In genomic region chrX:71954458-71954857, GRCh38 we compare ENCODE assay signal across 19 cellular contexts.
"Had no signal": no experiment of that assay in that cellular context is flagged by ENCODE, and none has a peak within 500 bp of the region (broad histone marks: within the 10 kb centered on the region; RNA-seq: fewer than 3 reads in every experiment).

No MANE protein-coding gene starts in this region.

- H3K27me3 ChIP-seq: SJCRH30 had no signal

- H3K4me1 ChIP-seq: adrenal gland, colonic mucosa, SJCRH30 had no signal

- H3K27ac Mint-ChIP-seq: activated CD8-positive, alpha-beta T cell treated with anti-CD3 and anti-CD28 coated beads for 36 hours; activated naive CD4-positive, alpha-beta T cell treated with anti-CD3 and anti-CD28 coated beads, Interleukin-2, amount 10 ng/mL, durations not matched to agents 7 days and 5 days; activated T-helper 17 cell treated with anti-CD3 and anti-CD28 coated beads, Interleukin-2, amount 50 U/mL, for 72 hours; immature natural killer cell; naive B cell; stimulated activated naive CD8-positive, alpha-beta T cell treated with anti-CD3 and anti-CD28 coated beads, Interleukin-15, amount 100 ng/mL, for 72 hours; T-helper 2 cell treated with Interferon-gamma antibody and Interleukin-4, amounts not matched to agents 5 μg/mL and 100 μg/mL, for 36 hours had no signal

- H3K36me3 ChIP-seq: adrenal gland, colonic mucosa, SJCRH30 had no signal

- H3K27me3 Mint-ChIP-seq: activated CD8-positive, alpha-beta T cell treated with anti-CD3 and anti-CD28 coated beads for 36 hours; activated naive CD4-positive, alpha-beta T cell treated with anti-CD3 and anti-CD28 coated beads, Interleukin-2, amount 10 ng/mL, durations not matched to agents 7 days and 5 days; activated T-helper 17 cell treated with anti-CD3 and anti-CD28 coated beads, Interleukin-2, amount 50 U/mL, for 72 hours; stimulated activated naive CD8-positive, alpha-beta T cell treated with anti-CD3 and anti-CD28 coated beads, Interleukin-15, amount 100 ng/mL, for 72 hours had no signal

- H3K4me1 Mint-ChIP-seq: activated naive CD4-positive, alpha-beta T cell treated with anti-CD3 and anti-CD28 coated beads, Interleukin-2, amount 10 ng/mL, durations not matched to agents 7 days and 5 days; activated T-helper 17 cell treated with anti-CD3 and anti-CD28 coated beads, Interleukin-2, amount 50 U/mL, for 72 hours; immature natural killer cell; naive B cell; stimulated activated naive CD8-positive, alpha-beta T cell treated with anti-CD3 and anti-CD28 coated beads, Interleukin-15, amount 100 ng/mL, for 72 hours had no signal

- H3K4me3 Mint-ChIP-seq: activated CD8-positive, alpha-beta T cell treated with anti-CD3 and anti-CD28 coated beads for 36 hours; activated naive CD4-positive, alpha-beta T cell treated with anti-CD3 and anti-CD28 coated beads, Interleukin-2, amount 10 ng/mL, durations not matched to agents 7 days and 5 days; activated T-helper 17 cell treated with anti-CD3 and anti-CD28 coated beads, Interleukin-2, amount 50 U/mL, for 72 hours; immature natural killer cell; stimulated activated naive CD8-positive, alpha-beta T cell treated with anti-CD3 and anti-CD28 coated beads, Interleukin-15, amount 100 ng/mL, for 72 hours; T-helper 2 cell treated with Interferon-gamma antibody and Interleukin-4, amounts not matched to agents 5 μg/mL and 100 μg/mL, for 36 hours had no signal

- H3K27ac ChIP-seq: adrenal gland, colonic mucosa, epithelial cell of prostate, SJCRH30 had no signal

- H3K9me3 ChIP-seq: adrenal gland, colonic mucosa, SJCRH30 had no signal

- H3K9me3 Mint-ChIP-seq: activated CD8-positive, alpha-beta T cell treated with anti-CD3 and anti-CD28 coated beads for 36 hours; activated naive CD4-positive, alpha-beta T cell treated with anti-CD3 and anti-CD28 coated beads, Interleukin-2, amount 10 ng/mL, durations not matched to agents 7 days and 5 days; activated T-helper 17 cell treated with anti-CD3 and anti-CD28 coated beads, Interleukin-2, amount 50 U/mL, for 72 hours; immature natural killer cell; naive B cell; stimulated activated naive CD8-positive, alpha-beta T cell treated with anti-CD3 and anti-CD28 coated beads, Interleukin-15, amount 100 ng/mL, for 72 hours; T-helper 2 cell treated with Interferon-gamma antibody and Interleukin-4, amounts not matched to agents 5 μg/mL and 100 μg/mL, for 36 hours had no signal

- DNase-seq: activated CD8-positive, alpha-beta memory T cell treated with anti-CD3 and anti-CD28 coated beads, Interleukin-2, amount 50 U/mL, for 48 hours; activated CD8-positive, alpha-beta T cell treated with anti-CD3 and anti-CD28 coated beads for 36 hours; activated naive CD4-positive, alpha-beta T cell treated with anti-CD3 and anti-CD28 coated beads, Interleukin-2, amount 10 ng/mL, durations not matched to agents 7 days and 5 days; adrenal gland; colonic mucosa; effector CD4-positive, alpha-beta T cell; hippocampal formation; immature natural killer cell; left colon; mesendoderm; naive B cell; SJCRH30; stimulated activated CD4-positive, alpha-beta T cell treated with anti-CD3 and anti-CD28 coated beads, Interleukin-15, amount 100 ng/mL, for 24 hours; stimulated activated CD4-positive, alpha-beta T cell treated with anti-CD3 and anti-CD28 coated beads, Interleukin-4, amount 100 ng/mL, for 4 hours; stimulated activated naive CD8-positive, alpha-beta T cell treated with anti-CD3 and anti-CD28 coated beads, Interleukin-15, amount 100 ng/mL, for 72 hours; SW 1271 had no signal

- H3K36me3 Mint-ChIP-seq: activated naive CD4-positive, alpha-beta T cell treated with anti-CD3 and anti-CD28 coated beads, Interleukin-2, amount 10 ng/mL, durations not matched to agents 7 days and 5 days; immature natural killer cell; naive B cell had no signal

- ATAC-seq: activated CD8-positive, alpha-beta T cell treated with anti-CD3 and anti-CD28 coated beads for 36 hours; activated T-helper 17 cell treated with anti-CD3 and anti-CD28 coated beads, Interleukin-2, amount 50 U/mL, for 72 hours; left colon; stimulated activated naive CD8-positive, alpha-beta T cell treated with anti-CD3 and anti-CD28 coated beads, Interleukin-15, amount 100 ng/mL, for 72 hours had no signal

- H3K4me3 ChIP-seq: adrenal gland, colonic mucosa, SJCRH30 had no signal
